26 cellular contexts compared by ENCODE assay signal in genomic region chr22:17486313-17486712, GRCh38.
DNase-seq lines count a peak whose midpoint lies in the region; ATAC-seq and TF ChIP-seq lines count a peak whose summit lies in the region.
"Had no signal": no experiment of that assay in that cellular context is flagged by ENCODE, and none has a peak within 500 bp of the region (broad histone marks: within the 10 kb centered on the region; RNA-seq: fewer than 3 reads in every experiment).

No MANE protein-coding gene starts in this region.

- DNase-seq in GM03348 (ENCODE audit: low spot score): peak; percentile 9
- peak; percentile 13 for DNase-seq in MV-4-11 (lab: John Stamatoyannopoulos, UW)
- DNase-seq in endodermal cell: no peak
- DNase-seq in psoas muscle: peak; percentile 34 to 64
- DNase-seq in germinal center (ENCODE audit: low spot score): no peak
- DNase-seq: activated CD4-positive, alpha-beta memory T cell treated with anti-CD3 and anti-CD28 coated beads for 36 hours; activated effector memory CD4-positive, alpha-beta T cell treated with Interleukin-2 at 50 U/mL for 16 hours; activated T-cell treated with anti-CD3 and anti-CD28 coated beads for 4 hours; effector CD4-positive, alpha-beta T cell; erythroblast; KBM-7; naive B cell; NCI-H1436; NCI-H2171; NCI-H526; occipital lobe; RPMI8226; stimulated activated CD4-positive, alpha-beta T cell treated with anti-CD3 and anti-CD28 coated beads, Interleukin-12 subunit alpha, Interleukin-12 subunit beta, amount 100 ng/mL, for 4 hours; stimulated activated CD4-positive, alpha-beta T cell treated with anti-CD3 and anti-CD28 coated beads, Interleukin-4, amount 100 ng/mL, for 24 hours; stimulated activated naive CD4-positive, alpha-beta T cell; T1000 had no signal

- H3K9me3 ChIP-seq in endodermal cell (ENCODE audit: control insufficient read depth, low read length) (no peaks in the 10 kb centered on the region), psoas muscle (no peaks in the 10 kb centered on the region)

- H3K27me3 Mint-ChIP-seq in endodermal cell (ENCODE audit: insufficient read depth): no peaks in the 10 kb centered on the region
- H3K27me3 Mint-ChIP-seq: naive B cell had no signal

- 90 to 91% methylated on average over 8 to 10 of the region's 10 CpGs for WGBS in endodermal cell (ENCODE audit: insufficient coverage in 1 of 2, insufficient read length in 1 of 2), 2 experiments
- 64 to 66% (median 65%) methylated on average over 10 of the region's 10 CpGs for WGBS in psoas muscle, 3 donors

- peaks cover 8% of the 10 kb centered on the region for H3K4me1 Mint-ChIP-seq in endodermal cell

- H3K27ac ChIP-seq in endodermal cell (ENCODE audit: low read depth, low read length) (no peak overlapping the region), psoas muscle (no peak overlapping the region)

- H3K4me3 Mint-ChIP-seq in endodermal cell: no peak overlapping the region
- H3K4me3 Mint-ChIP-seq: activated CD4-positive, alpha-beta memory T cell treated with anti-CD3 and anti-CD28 coated beads for 36 hours; CD14-positive monocyte; naive B cell had no signal

- H3K4me1 ChIP-seq in endodermal cell (ENCODE audit: control insufficient read depth, insufficient read depth, low read length): no peaks in the 10 kb centered on the region
- H3K4me1 ChIP-seq in psoas muscle: peaks cover 24% of the 10 kb centered on the region

- intact Hi-C loops in psoas muscle (cut with DNase I): loop anchor here in 1 of 2 donors (5.0 kb wide), 1 partner anchor 109 kb away; no protein-coding TSS in a partner anchor

- H3K9ac ChIP-seq in endodermal cell (ENCODE audit: extremely low read depth, low read length, poor library complexity, severe bottlenecking): no peak overlapping the region

- TF ChIP-seq CTCF in endodermal cell (conservative IDR thresholded peaks at IDR 0.05) (no peak), psoas muscle (IDR thresholded peaks at IDR 0.05) (no peak)

- H3K36me3 Mint-ChIP-seq in endodermal cell (ENCODE audit: low read depth): peaks cover 72% of the 10 kb centered on the region
- H3K36me3 Mint-ChIP-seq: activated CD4-positive, alpha-beta memory T cell treated with anti-CD3 and anti-CD28 coated beads for 36 hours; naive B cell had no signal

- ATAC-seq in psoas muscle (peak; percentile 31 to 46 (median 42)), HG03108 (IDR thresholded peaks at IDR 0.05; ENCODE audit: unreplicated experiment) (no peak), HG03432 (IDR thresholded peaks at IDR 0.05; ENCODE audit: unreplicated experiment) (no peak), HG03565 (IDR thresholded peaks at IDR 0.05; ENCODE audit: unreplicated experiment) (no peak)
- ATAC-seq: left lobe of liver had no signal

- H3K27ac Mint-ChIP-seq in endodermal cell: peak overlapping the region; percentile 31
- H3K27ac Mint-ChIP-seq: activated CD4-positive, alpha-beta memory T cell treated with anti-CD3 and anti-CD28 coated beads for 36 hours; CD14-positive monocyte had no signal

- no peaks in the 10 kb centered on the region for H3K9me3 Mint-ChIP-seq in endodermal cell
- H3K9me3 Mint-ChIP-seq: activated CD4-positive, alpha-beta memory T cell treated with anti-CD3 and anti-CD28 coated beads for 36 hours; naive B cell had no signal

- H3K4me3 ChIP-seq in endodermal cell (ENCODE audit: low read length): no peak overlapping the region
- no peak overlapping the region for H3K4me3 ChIP-seq in psoas muscle

- H3K27me3 ChIP-seq in endodermal cell (ENCODE audit: control insufficient read depth, insufficient read depth, low read length, poor library complexity, severe bottlenecking): no peaks in the 10 kb centered on the region
- H3K27me3 ChIP-seq in psoas muscle (ENCODE audit: insufficient read depth in 3 of 3, low read length in 2 of 3): no peaks in the 10 kb centered on the region

- H3K36me3 ChIP-seq in endodermal cell (ENCODE audit: control insufficient read depth, insufficient read depth, low read length) (peaks cover 51% of the 10 kb centered on the region), psoas muscle (ENCODE audit: insufficient read depth in 1 of 2, low read depth in 1 of 2) (no peaks in the 10 kb centered on the region)

Comparison
In these comparisons a context has a peak if more than half of its experiments do, and no peak if none do; other contexts are left out.
1. DNase-seq: peak in GM03348 (single experiment), MV-4-11 (single experiment) and psoas muscle (2 of 2); none in endodermal cell (single experiment) and germinal center (single experiment).
2. ATAC-seq: peak in psoas muscle (4 of 4); none in HG03108 (single experiment), HG03432 (single experiment) and HG03565 (single experiment).